Comparison of ENCODE assay signal across 18 cellular contexts in genomic region chr15:96121521-96121920, GRCh38.
DNase-seq lines count a peak whose midpoint lies in the region; ATAC-seq and TF ChIP-seq lines count a peak whose summit lies in the region.
"Had no signal": no experiment of that assay in that cellular context is flagged by ENCODE, and none has a peak within 500 bp of the region (broad histone marks: within the 10 kb centered on the region; RNA-seq: fewer than 3 reads in every experiment).

No MANE protein-coding gene starts in this region.

- TF ChIP-seq POLR2A in body of pancreas (IDR thresholded peaks at IDR 0.05) = no peak
- no peak for TF ChIP-seq POLR2A in GM18505 (IDR thresholded peaks at IDR 0.05; ENCODE audit: borderline replicate concordance, extremely low read depth, insufficient read depth, insufficient read length)

- intact Hi-C loops in body of pancreas (cut with DNase I) = no loop called here

- H3K9me3 ChIP-seq in body of pancreas (no peaks in the 10 kb centered on the region), thoracic aorta (no peaks in the 10 kb centered on the region)
- H3K9me3 ChIP-seq: lower lobe of right lung, MG63 had no signal

- TF ChIP-seq CTCF in body of pancreas (IDR thresholded peaks at IDR 0.05) = no peak
- TF ChIP-seq CTCF in foreskin fibroblast (IDR thresholded peaks at IDR 0.05; ENCODE audit: low read depth, low read length) = no peak
- no peak for TF ChIP-seq CTCF in thoracic aorta (IDR thresholded peaks at IDR 0.05)

- no peaks in the 10 kb centered on the region for H3K27me3 ChIP-seq in body of pancreas
- no peaks in the 10 kb centered on the region for H3K27me3 ChIP-seq in thoracic aorta (replicated peaks; ENCODE audit: insufficient read depth)
- H3K27me3 ChIP-seq: MG63 had no signal

- H3K36me3 ChIP-seq in body of pancreas (replicated peaks in 1 of 2; ENCODE audit: insufficient read depth in 1 of 2, low read depth in 2 of 2) = no peaks in the 10 kb centered on the region
- H3K36me3 ChIP-seq in thoracic aorta = no peaks in the 10 kb centered on the region
- H3K36me3 ChIP-seq: lower lobe of right lung, MG63 had no signal

- DNase-seq in EL = peak; percentile 8
- DNase-seq in body of pancreas = no peak
- DNase-seq in foreskin fibroblast = peak; percentile 28 to 47
- no peak for DNase-seq in thoracic aorta (ENCODE audit: low spot score)
- no peak for DNase-seq in substantia nigra (lab: John Stamatoyannopoulos, UW)
- DNase-seq: activated CD4-positive, alpha-beta T cell treated with anti-CD3 and anti-CD28 coated beads for 48 hours; activated naive CD4-positive, alpha-beta T cell; activated T-cell treated with anti-CD3 and anti-CD28 coated beads, Interleukin-2, amount 50 U/mL, for 48 hours; CD4-positive, alpha-beta T cell; KBM-7; lower lobe of right lung; NCI-H1436; NCI-H446 had no signal

- H3K4me1 ChIP-seq in body of pancreas (no peaks in the 10 kb centered on the region), thoracic aorta (ENCODE audit: control insufficient read depth in 1 of 2, low read depth in 2 of 2) (no peaks in the 10 kb centered on the region)
- H3K4me1 ChIP-seq: lower lobe of right lung had no signal

- H3K4me3 ChIP-seq in body of pancreas (no peak overlapping the region), foreskin fibroblast (ENCODE audit: low read depth in 1 of 2, low read length in 2 of 2) (no peak overlapping the region), thoracic aorta (no peak overlapping the region)
- H3K4me3 ChIP-seq: lower lobe of right lung, MG63, skin epidermis had no signal

- no peak overlapping the region for H3K27ac ChIP-seq in body of pancreas
- H3K27ac ChIP-seq in thoracic aorta = no peak overlapping the region
- H3K27ac ChIP-seq in substantia nigra (ENCODE audit: low read depth, low read length, poor library complexity, severe bottlenecking) = no peak overlapping the region
- H3K27ac ChIP-seq: lower lobe of right lung, skin epidermis, VCaP had no signal

- ATAC-seq in body of pancreas = peak; percentile 33
- ATAC-seq in thoracic aorta (ENCODE audit: insufficient number of reproducible peaks, low FRiP score, low read depth) = peak; percentile 45
- no peak for ATAC-seq in GM18505 (IDR thresholded peaks at IDR 0.05; ENCODE audit: unreplicated experiment)
- no peak for ATAC-seq in HG02763 (IDR thresholded peaks at IDR 0.05; ENCODE audit: unreplicated experiment)
- ATAC-seq: lower lobe of right lung had no signal

- 78 to 82% methylated on average over 4 of the region's 4 CpGs for WGBS in body of pancreas, 2 donors

Comparison
In these comparisons a context has a peak if more than half of its experiments do, and no peak if none do; other contexts are left out.
1. DNase-seq: peak in EL (single experiment) and foreskin fibroblast (2 of 2); none in body of pancreas (0 of 4), thoracic aorta (single experiment) and substantia nigra (0 of 49).
2. ATAC-seq: peak in body of pancreas (single experiment) and thoracic aorta (single experiment); none in GM18505 (single experiment) and HG02763 (single experiment).